Comparison of ENCODE assay signal across 38 cellular contexts in genomic region chr2:138732651-138733050, GRCh38. TPM values are rescaled to one million over a fixed set of nuclear protein-coding genes. Genes with fewer than 3 reads are reported as not detected.
"Had no signal": no experiment of that assay in that cellular context is flagged by ENCODE, and none has a peak within 500 bp of the region (broad histone marks: within the 10 kb centered on the region; RNA-seq: fewer than 3 reads in every experiment).

No MANE protein-coding gene starts in this region.

- DNase-seq: Karpas-422, Kasumi-1, MG63, MM.1S, MV-4-11, NCI-H1048, NCI-H1092, NCI-H1092 treated with DMSO at 0.1 percent for 48 hours, NCI-H1105, NCI-H1105 treated with DMSO at 0.1 percent for 48 hours, NCI-H1417, NCI-H1417 treated with DMSO at 0.1 percent for 48 hours, NCI-H1436, NCI-H1436 treated with DMSO at 0.1 percent for 48 hours, NCI-H146, NCI-H1694, NCI-H1694 treated with DMSO at 0.1 percent for 48 hours, NCI-H187, NCI-H187 treated with DMSO at 0.1 percent for 48 hours, NCI-H1930, NCI-H2029, NCI-H2029 treated with DMSO at 0.1 percent for 48 hours, NCI-H2081, NCI-H2081 treated with DMSO at 0.1 percent for 48 hours, NCI-H2107, NCI-H2171, NCI-H2171 treated with DMSO at 0.1 percent for 48 hours, NCI-H2227 treated with DMSO at 0.1 percent for 48 hours, NCI-H226, NCI-H345, NCI-H446, NCI-H446 treated with DMSO at 0.1 percent for 48 hours, NCI-H510A, NCI-H510A treated with DMSO at 0.1 percent for 48 hours, NCI-H524 had no signal

- H3K4me3 ChIP-seq: MG63 had no signal

- H3K27me3 ChIP-seq: MG63 had no signal

- H3K36me3 ChIP-seq: MG63 had no signal

RNA-seq across cellular contexts. Expression of gene NXPH2, which starts 47.5 kb away (rescaled TPM):
- total RNA-seq: LHCN-M2, M059J, MCF 10A had no signal
